Comparison of ENCODE assay signal across 10 cellular contexts in the genomic region with DNA sequence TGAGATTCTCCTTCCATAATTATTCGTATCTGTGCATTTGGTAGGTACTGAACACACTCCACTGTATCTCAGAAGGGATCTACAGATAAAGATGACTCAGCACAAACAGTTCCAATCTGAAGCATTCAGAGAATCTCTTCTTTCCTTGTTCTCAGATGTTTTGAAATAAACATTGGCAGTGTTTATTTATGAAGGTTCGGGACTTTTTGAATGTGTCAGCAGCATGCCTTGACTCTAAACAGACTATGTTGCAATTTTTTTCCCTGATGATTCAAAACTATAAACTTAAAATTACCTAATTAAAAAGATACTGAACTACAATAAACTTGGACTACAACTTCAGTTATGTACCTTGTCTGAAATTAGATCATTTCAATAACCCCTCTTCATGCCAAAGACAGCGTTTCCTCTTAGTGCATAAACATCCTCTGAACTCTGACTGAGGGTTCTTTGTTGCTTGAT.
DNase-seq lines count a peak whose midpoint lies in the region; ATAC-seq and TF ChIP-seq lines count a peak whose summit lies in the region.
"Had no signal": no experiment of that assay in that cellular context is flagged by ENCODE, and none has a peak within 500 bp of the region (broad histone marks: within the 10 kb centered on the region; RNA-seq: fewer than 3 reads in every experiment).

No MANE protein-coding gene starts in this region.

- in situ Hi-C loops in astrocyte of the spinal cord (cut with HindIII; ENCODE audit: low sequenced_read_pairs), result no loop called here

- H3K9me3 Mint-ChIP-seq in activated T-cell treated with anti-CD3 and anti-CD28 coated beads, Interleukin-2, amount 50 U/mL, for 72 hours, result no peaks in the 10 kb centered on the region
- H3K9me3 Mint-ChIP-seq in activated T-cell treated with anti-CD3 and anti-CD28 coated beads, Interleukin-2, amount 50 U/mL, for 24 hours, result peaks cover 2% of the 10 kb centered on the region
- H3K9me3 Mint-ChIP-seq in type B pancreatic cell, result peaks cover 14% of the 10 kb centered on the region

- H3K36me3 Mint-ChIP-seq in activated T-cell treated with anti-CD3 and anti-CD28 coated beads, Interleukin-2, amount 50 U/mL, for 72 hours (ENCODE audit: insufficient read depth in 2 of 2), result no peaks in the 10 kb centered on the region
- H3K36me3 Mint-ChIP-seq in activated T-cell treated with anti-CD3 and anti-CD28 coated beads, Interleukin-2, amount 50 U/mL, for 24 hours (ENCODE audit: low read depth), result no peaks in the 10 kb centered on the region
- H3K36me3 Mint-ChIP-seq in type B pancreatic cell, result no peaks in the 10 kb centered on the region

- peaks cover 36% of the 10 kb centered on the region for H3K4me1 Mint-ChIP-seq in activated T-cell treated with anti-CD3 and anti-CD28 coated beads, Interleukin-2, amount 50 U/mL, for 72 hours (ENCODE audit: low read depth)
- peaks cover 31% of the 10 kb centered on the region for H3K4me1 Mint-ChIP-seq in activated T-cell treated with anti-CD3 and anti-CD28 coated beads, Interleukin-2, amount 50 U/mL, for 24 hours (ENCODE audit: low read depth)
- peaks cover 5% of the 10 kb centered on the region for H3K4me1 Mint-ChIP-seq in type B pancreatic cell (ENCODE audit: unreplicated experiment)

- DNase-seq in activated T-cell treated with anti-CD3 and anti-CD28 coated beads, Interleukin-2, amount 50 U/mL, for 72 hours, result no peak
- no peak for DNase-seq in activated T-cell treated with anti-CD3 and anti-CD28 coated beads, Interleukin-2, amount 50 U/mL, for 24 hours
- DNase-seq in astrocyte of the spinal cord (ENCODE audit: low read depth, low spot score) (peak; percentile 71), kidney tubule cell (ENCODE audit: low spot score) (peak; percentile 65), type B pancreatic cell (ENCODE audit: extremely low spot score, unreplicated experiment) (no peak), NOMO-1 treated with dmso at 0.1 percent for 144 hours (lab: John Stamatoyannopoulos, UW; ENCODE audit: unreplicated experiment) (no peak), RKO (ENCODE audit: low spot score) (no peak)
- DNase-seq in activated CD8-positive, alpha-beta memory T cell treated with anti-CD3 and anti-CD28 coated beads for 24 hours, result no peak
- DNase-seq: BE2C, NCI-H748 treated with DMSO at 0.1 percent for 48 hours had no signal

- H3K4me3 ChIP-seq in astrocyte of the spinal cord (ENCODE audit: low read depth, low read length), result no peak overlapping the region

- H3K4me3 Mint-ChIP-seq in activated T-cell treated with anti-CD3 and anti-CD28 coated beads, Interleukin-2, amount 50 U/mL, for 72 hours, result peak overlapping the region; percentile 40 to 49
- H3K4me3 Mint-ChIP-seq in activated T-cell treated with anti-CD3 and anti-CD28 coated beads, Interleukin-2, amount 50 U/mL, for 24 hours, result no peak overlapping the region
- H3K4me3 Mint-ChIP-seq in type B pancreatic cell, result no peak overlapping the region

- H3K27ac Mint-ChIP-seq in activated T-cell treated with anti-CD3 and anti-CD28 coated beads, Interleukin-2, amount 50 U/mL, for 72 hours, result peak overlapping the region; percentile 86
- no peak overlapping the region for H3K27ac Mint-ChIP-seq in activated T-cell treated with anti-CD3 and anti-CD28 coated beads, Interleukin-2, amount 50 U/mL, for 24 hours
- H3K27ac Mint-ChIP-seq in type B pancreatic cell, result peak overlapping the region; percentile 20

- TF ChIP-seq CTCF in astrocyte of the spinal cord (IDR thresholded peaks at IDR 0.05; ENCODE audit: low read depth, low read length), result no peak
- no peak for TF ChIP-seq CTCF in type B pancreatic cell (conservative IDR thresholded peaks at IDR 0.05)

- no peaks in the 10 kb centered on the region for H3K27me3 Mint-ChIP-seq in activated T-cell treated with anti-CD3 and anti-CD28 coated beads, Interleukin-2, amount 50 U/mL, for 72 hours (ENCODE audit: low read depth)
- no peaks in the 10 kb centered on the region for H3K27me3 Mint-ChIP-seq in activated T-cell treated with anti-CD3 and anti-CD28 coated beads, Interleukin-2, amount 50 U/mL, for 24 hours
- H3K27me3 Mint-ChIP-seq in type B pancreatic cell, result no peaks in the 10 kb centered on the region

- peak; percentile 36 to 48 for ATAC-seq in activated T-cell treated with anti-CD3 and anti-CD28 coated beads, Interleukin-2, amount 50 U/mL, for 72 hours (replicated peaks in 1 of 2)

Comparison
In these comparisons a context has a peak if more than half of its experiments do, and no peak if none do; other contexts are left out.
1. H3K4me3 Mint-ChIP-seq: peak in activated T-cell treated with anti-CD3 and anti-CD28 coated beads, Interleukin-2, amount 50 U/mL, for 72 hours (2 of 2); none in activated T-cell treated with anti-CD3 and anti-CD28 coated beads, Interleukin-2, amount 50 U/mL, for 24 hours (single experiment) and type B pancreatic cell (single experiment).
2. DNase-seq: peak in astrocyte of the spinal cord (single experiment) and kidney tubule cell (single experiment); none in activated T-cell treated with anti-CD3 and anti-CD28 coated beads, Interleukin-2, amount 50 U/mL, for 72 hours (0 of 2), activated T-cell treated with anti-CD3 and anti-CD28 coated beads, Interleukin-2, amount 50 U/mL, for 24 hours (single experiment), type B pancreatic cell (single experiment), NOMO-1 treated with dmso at 0.1 percent for 144 hours (single experiment), activated CD8-positive, alpha-beta memory T cell treated with anti-CD3 and anti-CD28 coated beads for 24 hours (single experiment) and RKO (single experiment).